In the genomic region with DNA sequence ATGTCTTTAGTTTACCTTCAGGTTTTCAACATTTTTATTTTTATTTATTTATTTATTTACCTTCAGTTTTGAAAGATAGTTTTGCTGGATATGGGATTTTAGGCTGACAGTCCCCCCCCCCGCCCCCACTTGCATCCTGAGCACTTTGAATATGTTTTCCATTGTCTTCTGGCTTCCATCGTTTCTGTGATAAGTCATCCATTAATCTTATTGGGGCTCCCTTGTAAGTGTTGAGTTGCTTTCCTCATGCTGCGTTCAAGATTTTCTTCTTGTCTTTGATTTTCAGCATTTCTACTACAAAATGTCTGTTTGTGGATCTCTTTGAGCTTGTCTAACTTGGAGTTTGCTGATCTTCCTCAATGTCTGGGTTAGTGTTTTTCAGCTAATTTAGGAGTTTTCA, we compare ENCODE assay signal across 26 cellular contexts.
"Had no signal": no experiment of that assay in that cellular context is flagged by ENCODE, and none has a peak within 500 bp of the region (broad histone marks: within the 10 kb centered on the region; RNA-seq: fewer than 3 reads in every experiment).

No MANE protein-coding gene starts in this region.

- H3K27ac Mint-ChIP-seq: immature natural killer cell; memory B cell; naive thymus-derived CD4-positive, alpha-beta T cell; natural killer cell treated with Interleukin-12 subunit alpha and Interleukin-12 subunit beta and Interleukin-15 and Interleukin-18, amount 100 ng/mL, for 72 hours; progenitor cell of endocrine pancreas; stimulated activated naive CD8-positive, alpha-beta T cell treated with anti-CD3 and anti-CD28 coated beads, Interleukin-15, Interleukin-2, amounts not matched to agents 100 ng/mL and 50 ng/mL, for 24 hours had no signal

- H3K27me3 ChIP-seq: ovary, right atrium auricular region, suprapubic skin, upper lobe of right lung had no signal

- H3K27ac ChIP-seq: left lung, ovary, right atrium auricular region, skin epidermis, suprapubic skin, thoracic aorta, tibial artery, upper lobe of right lung had no signal

- H3K4me3 ChIP-seq: left lung, mucosa of descending colon, ovary, right atrium auricular region, skin epidermis, suprapubic skin, thoracic aorta, tibial artery, upper lobe of right lung had no signal

- H3K4me3 Mint-ChIP-seq: immature natural killer cell; memory B cell; naive thymus-derived CD4-positive, alpha-beta T cell; natural killer cell treated with Interleukin-12 subunit alpha and Interleukin-12 subunit beta and Interleukin-15 and Interleukin-18, amount 100 ng/mL, for 72 hours; stimulated activated naive CD8-positive, alpha-beta T cell treated with anti-CD3 and anti-CD28 coated beads, Interleukin-15, Interleukin-2, amounts not matched to agents 100 ng/mL and 50 ng/mL, for 24 hours had no signal

- H3K9me3 ChIP-seq: upper lobe of right lung had no signal

- FAIRE-seq: islet of Langerhans, kidney had no signal

- H3K4me1 ChIP-seq: left lung, right atrium auricular region, suprapubic skin, tibial artery, upper lobe of right lung had no signal

- H3K36me3 ChIP-seq: left lung, ovary, right atrium auricular region, suprapubic skin, thoracic aorta, tibial artery, upper lobe of right lung had no signal

- DNase-seq: hypothalamus; immature natural killer cell; kidney; left colon; left lung; midbrain; mucosa of descending colon; naive thymus-derived CD4-positive, alpha-beta T cell; ovary; stimulated activated CD4-positive, alpha-beta T cell treated with anti-CD3 and anti-CD28 coated beads, Interleukin-12 subunit alpha, Interleukin-12 subunit beta, amount 100 ng/mL, for 4 hours; stimulated activated CD4-positive, alpha-beta T cell treated with anti-CD3 and anti-CD28 coated beads, Interleukin-15, amount 100 ng/mL, for 24 hours; stimulated activated CD4-positive, alpha-beta T cell treated with anti-CD3 and anti-CD28 coated beads, Interleukin-2, amount 100 ng/mL, for 24 hours; stimulated activated CD4-positive, alpha-beta T cell treated with anti-CD3 and anti-CD28 coated beads, Interleukin-4, amount 100 ng/mL, for 1 hour; stimulated activated naive CD4-positive, alpha-beta T cell; tibial artery; upper lobe of right lung had no signal

- H3K4me1 Mint-ChIP-seq: immature natural killer cell; memory B cell; naive thymus-derived CD4-positive, alpha-beta T cell had no signal

- ATAC-seq: left colon; left lung; mucosa of descending colon; naive thymus-derived CD4-positive, alpha-beta T cell; natural killer cell treated with Interleukin-12 subunit alpha and Interleukin-12 subunit beta and Interleukin-15 and Interleukin-18, amount 100 ng/mL, for 72 hours; sciatic nerve; upper lobe of right lung had no signal
